ENCODE assay signal across 14 cellular contexts in genomic region chr4:78622253-78622979, GRCh38.
DNase-seq lines count a peak whose midpoint lies in the region; ATAC-seq and TF ChIP-seq lines count a peak whose summit lies in the region.
"Had no signal": no experiment of that assay in that cellular context is flagged by ENCODE, and none has a peak within 500 bp of the region (broad histone marks: within the 10 kb centered on the region; RNA-seq: fewer than 3 reads in every experiment).

No MANE protein-coding gene starts in this region.

- ATAC-seq in RWPE2 (ENCODE audit: low read depth), result peak; percentile 77
- ATAC-seq in GM18858 (IDR thresholded peaks at IDR 0.05; ENCODE audit: unreplicated experiment), result no peak
- no peak for ATAC-seq in activated CD4-positive, CD25-positive, alpha-beta regulatory T cell treated with anti-CD3 and anti-CD28 coated beads, Interleukin-2, amount 50 U/mL, for 24 hours
- ATAC-seq: gastrocnemius medialis had no signal

- H3K4me1 ChIP-seq in RWPE2 (ENCODE audit: insufficient read depth, poor library complexity, severe bottlenecking), result peaks cover 8% of the 10 kb centered on the region
- H3K4me1 ChIP-seq: breast epithelium, gastrocnemius medialis, tibial artery had no signal

- DNase-seq in GM04503 (ENCODE audit: low read depth) (peak; percentile 29), RWPE2 (ENCODE audit: low spot score) (no peak), erythroblast (lab: John Stamatoyannopoulos, UW) (peak; percentile 90 to 91), pulmonary artery endothelial cell (ENCODE audit: low read depth, low spot score) (peak; percentile 47), D341Med (ENCODE audit: low spot score) (no peak), hypothalamus (lab: John Stamatoyannopoulos, UW) (no peak)
- DNase-seq: DMS 273 treated with DMSO at 0.1 percent for 48 hours, gastrocnemius medialis, NCI-H2081, tibial artery had no signal

- H3K27me3 ChIP-seq in RWPE2 (ENCODE audit: insufficient read depth, poor library complexity, severe bottlenecking), result no peaks in the 10 kb centered on the region
- H3K27me3 ChIP-seq: breast epithelium, gastrocnemius medialis, tibial artery had no signal

- H3K36me3 ChIP-seq in RWPE2 (ENCODE audit: low read depth), result no peaks in the 10 kb centered on the region
- H3K36me3 ChIP-seq: breast epithelium, gastrocnemius medialis, tibial artery had no signal

- H3K4me3 ChIP-seq in RWPE2 (ENCODE audit: severe bottlenecking), result no peak overlapping the region
- H3K4me3 ChIP-seq: breast epithelium, gastrocnemius medialis, lung, tibial artery had no signal

- TF ChIP-seq POLR2A in erythroblast (IDR thresholded peaks at IDR 0.05; ENCODE audit: low read length), result no peak

- H3K27ac ChIP-seq in RWPE2 (ENCODE audit: poor library complexity, severe bottlenecking), result no peak overlapping the region
- H3K27ac ChIP-seq: breast epithelium, gastrocnemius medialis, tibial artery had no signal

- TF ChIP-seq CTCF in RWPE2 (IDR thresholded peaks at IDR 0.05; ENCODE audit: poor library complexity, severe bottlenecking), result no peak

- no peaks in the 10 kb centered on the region for H3K9me3 ChIP-seq in RWPE2 (ENCODE audit: severe bottlenecking)
- H3K9me3 ChIP-seq: breast epithelium, gastrocnemius medialis, tibial artery had no signal

Comparison
In these comparisons a context has a peak if more than half of its experiments do, and no peak if none do; other contexts are left out.
1. DNase-seq: peak in GM04503 (single experiment), erythroblast (2 of 2) and pulmonary artery endothelial cell (single experiment); none in RWPE2 (single experiment), D341Med (single experiment) and hypothalamus (0 of 51).